Comparison of ENCODE assay signal across 15 cellular contexts in the genomic region with DNA sequence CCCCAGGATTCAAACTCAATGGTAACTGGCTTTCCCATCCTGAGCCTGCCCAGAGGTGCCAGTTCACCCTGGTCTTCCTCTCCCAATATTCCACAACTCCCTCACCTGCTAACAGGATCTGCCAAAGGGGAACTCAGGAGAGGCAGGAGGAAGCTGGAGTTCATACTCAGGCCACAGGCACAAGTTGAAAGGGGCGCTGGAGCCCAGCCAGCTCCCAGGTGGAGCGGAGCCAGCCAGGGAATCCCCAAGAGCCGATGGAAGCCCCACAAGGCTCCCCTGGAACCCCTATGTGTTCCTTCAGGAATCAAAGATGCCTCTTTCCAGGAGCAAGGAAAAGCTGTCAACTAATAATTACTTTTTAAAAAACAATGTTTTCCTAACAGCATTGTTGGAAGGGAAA.
DNase-seq lines count a peak whose midpoint lies in the region; ATAC-seq, FAIRE-seq and TF ChIP-seq lines count a peak whose summit lies in the region.
"Had no signal": no experiment of that assay in that cellular context is flagged by ENCODE, and none has a peak within 500 bp of the region (broad histone marks: within the 10 kb centered on the region; RNA-seq: fewer than 3 reads in every experiment).

No MANE protein-coding gene starts in this region.

- ATAC-seq in A549, result no peak
- ATAC-seq in mucosa of descending colon, result no peak
- ATAC-seq in GM21737 (IDR thresholded peaks at IDR 0.05; ENCODE audit: unreplicated experiment), result no peak
- ATAC-seq: GM23338, Panc1 had no signal

- H3K4me2 ChIP-seq in A549 (0 out of 3 replicates have a peak overlapping the region, but pooled peaks have one; percentile 4), mammary epithelial cell (ENCODE audit: insufficient read depth, low read depth, low read length) (no peak overlapping the region)
- H3K4me2 ChIP-seq: GM23338 had no signal

- no peaks in the 10 kb centered on the region for H3K36me3 Mint-ChIP-seq in Caco-2 (ENCODE audit: insufficient read depth, unreplicated experiment)

- dilution Hi-C loops in mammary epithelial cell (cut with HindIII; ENCODE audit: low sequenced_read_pairs), result loop anchor here (5.0 kb wide), 2 partner anchors 80 to 85 kb away; no protein-coding TSS in a partner anchor

- no peak for TF ChIP-seq EP300 in A549 (IDR thresholded peaks at IDR 0.05)

- FAIRE-seq in A549 (lab: Jason Lieb, UNC), result no peak

- 72% methylated on average over 3 of the region's 3 CpGs for WGBS in A549 (ENCODE audit: missing lambda C conversion rate)
- WGBS in mammary epithelial cell (ENCODE audit: low coverage, missing lambda C conversion rate), result 42% methylated on average over 3 of the region's 3 CpGs

- no peaks in the 10 kb centered on the region for H3K9me3 ChIP-seq in A549
- no peaks in the 10 kb centered on the region for H3K9me3 ChIP-seq in Caco-2
- no peaks in the 10 kb centered on the region for H3K9me3 ChIP-seq in mammary epithelial cell (replicated peaks; ENCODE audit: insufficient read depth, low read length)
- no peaks in the 10 kb centered on the region for H3K9me3 ChIP-seq in mucosa of descending colon

- TF ChIP-seq POLR2A in A549 (IDR thresholded peaks at IDR 0.05; ENCODE audit: low read length), result no peak

- H2AFZ ChIP-seq in mammary epithelial cell (ENCODE audit: low read depth, low read length), result no peak overlapping the region
- H2AFZ ChIP-seq: GM23338 had no signal

- H3K27ac ChIP-seq in A549, result peak overlapping the region; percentile 21 to 59; a peak in 2 of 6 replicates
- H3K27ac ChIP-seq in mammary epithelial cell (ENCODE audit: insufficient read depth, low read depth, low read length), result peak overlapping the region; percentile 19

- TF ChIP-seq RAD21 in A549 (conservative IDR thresholded peaks at IDR 0.05 in 1 of 2, IDR thresholded peaks at IDR 0.05 in 1 of 2), result no peak

- intact Hi-C loops in Caco-2 (cut with micrococcal nuclease; ENCODE audit: unreplicated experiment) (no loop called here), mammary epithelial cell (cut with micrococcal nuclease) (no loop called here), mucosa of descending colon (cut with DNase I, micrococcal nuclease) (no loop called here)

- H3K36me3 ChIP-seq in Caco-2 (ENCODE audit: control insufficient read depth, insufficient read depth, low read length) (peaks cover 2% of the 10 kb centered on the region; the same call in 1 of the 2 replicates), mammary epithelial cell (ENCODE audit: insufficient read depth, low read length) (peaks cover 27% of the 10 kb centered on the region), mucosa of descending colon (ENCODE audit: low read depth) (no peaks in the 10 kb centered on the region)

- peak overlapping the region; percentile 77 for H3K27ac Mint-ChIP-seq in Caco-2 (ENCODE audit: unreplicated experiment)
- H3K27ac Mint-ChIP-seq: GM23338 had no signal

- no peaks in the 10 kb centered on the region for H4K20me1 ChIP-seq in mammary epithelial cell (ENCODE audit: insufficient read depth, low read length)

- H3K4me1 Mint-ChIP-seq in Caco-2 (ENCODE audit: low read depth, unreplicated experiment), result peaks cover 30% of the 10 kb centered on the region
- H3K4me1 Mint-ChIP-seq: GM23338 had no signal

- H3K27me3 ChIP-seq in Caco-2 (replicated peaks; ENCODE audit: control insufficient read depth, insufficient read depth, low read length), result no peaks in the 10 kb centered on the region
- no peaks in the 10 kb centered on the region for H3K27me3 ChIP-seq in mammary epithelial cell (ENCODE audit: insufficient read depth, low read length)

- H3K27me3 Mint-ChIP-seq in Caco-2 (ENCODE audit: insufficient read depth, unreplicated experiment), result no peaks in the 10 kb centered on the region

- no peak overlapping the region for H3K9ac ChIP-seq in mammary epithelial cell (ENCODE audit: insufficient read depth, low read length)

- H3K4me3 Mint-ChIP-seq in Caco-2 (ENCODE audit: unreplicated experiment), result no peak overlapping the region
- H3K4me3 Mint-ChIP-seq: GM23338 had no signal

- CTCF ChIA-PET in A549 (lab: Yijun Ruan, JAX) (interaction anchor here (0.7 to 1.2 kb wide), 3 partner anchors 10 to 63 kb away, joined by 3 read pairs; a partner anchor contains a TSS), Caco-2 (lab: Charles Lee) (no interaction called here), mammary epithelial cell (lab: Charles Lee; ENCODE audit: low non-redundant PET) (no interaction called here)

- POLR2A ChIA-PET in A549 (lab: Yijun Ruan, JAX), result no interaction called here
- POLR2A ChIA-PET in Caco-2 (lab: Charles Lee), result no interaction called here

- H3K9me3 Mint-ChIP-seq in Caco-2 (ENCODE audit: unreplicated experiment), result no peaks in the 10 kb centered on the region
- H3K9me3 Mint-ChIP-seq: GM23338 had no signal

- in situ Hi-C loops in mammary epithelial cell (cut with MboI; ENCODE audit: low sequenced_read_pairs in 2 of 2), result loop anchor here in 1 of 2 donors (5.0 kb wide), 1 partner anchor 60 kb away; no protein-coding TSS in a partner anchor

- H3K4me1 ChIP-seq in A549 (peaks cover 54% of the 10 kb centered on the region), Caco-2 (peaks cover 43% of the 10 kb centered on the region), mammary epithelial cell (ENCODE audit: insufficient read depth, low read length) (peaks cover 49% of the 10 kb centered on the region), mucosa of descending colon (ENCODE audit: low read depth) (peaks cover 62% of the 10 kb centered on the region)

- DNase-seq in A549 (ENCODE audit: low read depth in 1 of 2, low spot score in 1 of 2) (no peak), Caco-2 (no peak), mammary epithelial cell (no peak), mucosa of descending colon (peak in 2 of 3 donors; percentile 48 to 63), NCI-H146 (lab: John Stamatoyannopoulos, UW) (no peak), AG08396 (ENCODE audit: low spot score) (no peak)
- DNase-seq in stimulated activated naive CD4-positive, alpha-beta T cell (lab: John Stamatoyannopoulos, UW), result no peak
- DNase-seq: DMS 273 treated with DMSO at 0.1 percent for 48 hours, NCI-H2107, NCI-H446, NCI-H774, SIG-M5 had no signal

- no TSS peak for BruUV-seq in Caco-2 (replicated peaks; lab: Mats Ljungman, UMichigan)
- no TSS peak for BruUV-seq in mammary epithelial cell (replicated peaks; lab: Mats Ljungman, UMichigan)

- TF ChIP-seq CTCF in A549 (IDR thresholded peaks at IDR 0.05) (no peak), Caco-2 (IDR thresholded peaks at IDR 0.05; ENCODE audit: insufficient read depth in 1 of 2, low read depth in 1 of 2, low read length in 1 of 2, severe bottlenecking in 1 of 2, unreplicated experiment in 1 of 2) (no peak), mammary epithelial cell (conservative IDR thresholded peaks at IDR 0.05 in 1 of 2, IDR thresholded peaks at IDR 0.05 in 1 of 2; ENCODE audit: extremely low read depth in 1 of 2, insufficient read depth in 1 of 2, low read depth in 1 of 2, low read length in 2 of 2) (no peak), mucosa of descending colon (IDR thresholded peaks at IDR 0.05) (no peak)

- peaks cover 90% of the 10 kb centered on the region for H3K79me2 ChIP-seq in mammary epithelial cell (ENCODE audit: insufficient read depth, low read length)

- H3K4me3 ChIP-seq in A549 (no peak overlapping the region), Caco-2 (ENCODE audit: low read depth, low read length) (no peak overlapping the region), mammary epithelial cell (replicated peaks in 1 of 3; ENCODE audit: insufficient read depth in 1 of 3, low read depth in 2 of 3, low read length in 3 of 3) (no peak overlapping the region), mucosa of descending colon (no peak overlapping the region)
- H3K4me3 ChIP-seq: GM23338 had no signal

TF ChIP-seq in A549, 52 proteins besides CTCF, POLR2A, EP300 and RAD21:
- TF ChIP-seq RCOR1 (IDR thresholded peaks at IDR 0.05; ENCODE audit: low read depth, low read length), result no peak
- no peak for TF ChIP-seq HOXA7 (CRISPR knock-in tag; IDR thresholded peaks at IDR 0.05)
- TF ChIP-seq, protein P1, sequence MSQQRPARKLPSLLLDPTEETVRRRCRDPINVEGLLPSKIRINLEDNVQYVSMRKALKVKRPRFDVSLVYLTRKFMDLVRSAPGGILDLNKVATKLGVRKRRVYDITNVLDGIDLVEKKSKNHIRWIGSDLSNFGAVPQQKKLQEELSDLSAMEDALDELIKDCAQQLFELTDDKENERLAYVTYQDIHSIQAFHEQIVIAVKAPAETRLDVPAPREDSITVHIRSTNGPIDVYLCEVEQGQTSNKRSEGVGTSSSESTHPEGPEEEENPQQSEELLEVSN (IDR thresholded peaks at IDR 0.05; ENCODE audit: borderline replicate concordance, low read depth), result no peak
- no peak for TF ChIP-seq HEYL (CRISPR knock-in tag; IDR thresholded peaks at IDR 0.05)
- no peak for TF ChIP-seq MYC (IDR thresholded peaks at IDR 0.05; ENCODE audit: borderline replicate concordance, low read length)
- TF ChIP-seq, protein P2, sequence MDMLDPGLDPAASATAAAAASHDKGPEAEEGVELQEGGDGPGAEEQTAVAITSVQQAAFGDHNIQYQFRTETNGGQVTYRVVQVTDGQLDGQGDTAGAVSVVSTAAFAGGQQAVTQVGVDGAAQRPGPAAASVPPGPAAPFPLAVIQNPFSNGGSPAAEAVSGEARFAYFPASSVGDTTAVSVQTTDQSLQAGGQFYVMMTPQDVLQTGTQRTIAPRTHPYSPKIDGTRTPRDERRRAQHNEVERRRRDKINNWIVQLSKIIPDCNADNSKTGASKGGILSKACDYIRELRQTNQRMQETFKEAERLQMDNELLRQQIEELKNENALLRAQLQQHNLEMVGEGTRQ (IDR thresholded peaks at IDR 0.05), result no peak
- TF ChIP-seq RNF2 (IDR thresholded peaks at IDR 0.05; ENCODE audit: borderline replicate concordance, low read depth), result no peak
- TF ChIP-seq, protein P3, sequence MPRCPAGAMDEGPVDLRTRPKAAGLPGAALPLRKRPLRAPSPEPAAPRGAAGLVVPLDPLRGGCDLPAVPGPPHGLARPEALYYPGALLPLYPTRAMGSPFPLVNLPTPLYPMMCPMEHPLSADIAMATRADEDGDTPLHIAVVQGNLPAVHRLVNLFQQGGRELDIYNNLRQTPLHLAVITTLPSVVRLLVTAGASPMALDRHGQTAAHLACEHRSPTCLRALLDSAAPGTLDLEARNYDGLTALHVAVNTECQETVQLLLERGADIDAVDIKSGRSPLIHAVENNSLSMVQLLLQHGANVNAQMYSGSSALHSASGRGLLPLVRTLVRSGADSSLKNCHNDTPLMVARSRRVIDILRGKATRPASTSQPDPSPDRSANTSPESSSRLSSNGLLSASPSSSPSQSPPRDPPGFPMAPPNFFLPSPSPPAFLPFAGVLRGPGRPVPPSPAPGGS (IDR thresholded peaks at IDR 0.05), result no peak
- TF ChIP-seq CHD4 (IDR thresholded peaks at IDR 0.05; ENCODE audit: borderline replicate concordance), result no peak
- no peak for TF ChIP-seq NR3C1 (IDR thresholded peaks at IDR 0.05)
- no peak for TF ChIP-seq KDM5A (IDR thresholded peaks at IDR 0.05)
- no peak for TF ChIP-seq HOXB13 (CRISPR knock-in tag; IDR thresholded peaks at IDR 0.05; ENCODE audit: low read depth)
- TF ChIP-seq CBX2 (IDR thresholded peaks at IDR 0.05; ENCODE audit: borderline replicate concordance, low read depth), result no peak
- no peak for TF ChIP-seq SMC3 (IDR thresholded peaks at IDR 0.05)

Comparison
In these comparisons a context has a peak if more than half of its experiments do, and no peak if none do; other contexts are left out.
1. DNase-seq: peak in mucosa of descending colon (2 of 3); none in A549 (0 of 2), Caco-2 (0 of 2), mammary epithelial cell (single experiment), NCI-H146 (single experiment), stimulated activated naive CD4-positive, alpha-beta T cell (0 of 6) and AG08396 (single experiment).